1 cellular context compared by ENCODE assay signal in the genomic region with DNA sequence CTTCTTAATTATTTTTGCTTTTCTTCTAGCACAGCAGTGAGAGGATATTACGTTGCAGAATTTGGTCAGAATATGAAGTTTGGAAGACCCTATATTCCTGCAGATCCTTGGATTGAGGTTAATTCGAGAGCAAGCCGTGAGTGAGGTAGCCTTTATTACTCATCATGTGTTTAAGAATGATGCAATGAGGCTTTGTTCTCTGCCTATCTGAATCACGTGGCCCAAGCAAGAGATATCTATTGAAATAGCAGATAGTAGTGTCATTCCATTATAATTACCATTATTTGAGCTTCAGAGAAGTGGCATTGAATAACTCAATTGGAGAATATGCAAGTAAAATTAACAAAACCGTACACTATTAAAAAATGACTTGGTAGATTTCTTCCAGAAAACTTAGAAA.
TF ChIP-seq lines count a peak whose summit lies in the region.

No MANE protein-coding gene starts in this region.

TF ChIP-seq in SK-N-SH treated with all-trans-retinoic acid at 6 μM for 48 hours, 23 proteins besides CTCF, POLR2A, EP300 and RAD21 (continued from another document):
- TF ChIP-seq, protein P1, sequence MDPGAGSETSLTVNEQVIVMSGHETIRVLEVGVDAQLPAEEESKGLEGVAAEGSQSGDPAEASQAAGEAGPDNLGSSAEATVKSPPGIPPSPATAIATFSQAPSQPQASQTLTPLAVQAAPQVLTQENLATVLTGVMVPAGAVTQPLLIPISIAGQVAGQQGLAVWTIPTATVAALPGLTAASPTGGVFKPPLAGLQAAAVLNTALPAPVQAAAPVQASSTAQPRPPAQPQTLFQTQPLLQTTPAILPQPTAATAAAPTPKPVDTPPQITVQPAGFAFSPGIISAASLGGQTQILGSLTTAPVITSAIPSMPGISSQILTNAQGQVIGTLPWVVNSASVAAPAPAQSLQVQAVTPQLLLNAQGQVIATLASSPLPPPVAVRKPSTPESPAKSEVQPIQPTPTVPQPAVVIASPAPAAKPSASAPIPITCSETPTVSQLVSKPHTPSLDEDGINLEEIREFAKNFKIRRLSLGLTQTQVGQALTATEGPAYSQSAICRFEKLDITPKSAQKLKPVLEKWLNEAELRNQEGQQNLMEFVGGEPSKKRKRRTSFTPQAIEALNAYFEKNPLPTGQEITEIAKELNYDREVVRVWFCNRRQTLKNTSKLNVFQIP (CRISPR knock-in tag; IDR thresholded peaks at IDR 0.05; ENCODE audit: borderline replicate concordance, low read depth): no peak
- TF ChIP-seq CREB5 (CRISPR knock-in tag; IDR thresholded peaks at IDR 0.05; ENCODE audit: low read depth) (no peak), ZNF70 (CRISPR knock-in tag; IDR thresholded peaks at IDR 0.05) (no peak), SNAI2 (CRISPR knock-in tag; IDR thresholded peaks at IDR 0.05) (no peak), PPARA (CRISPR knock-in tag; IDR thresholded peaks at IDR 0.05; ENCODE audit: borderline replicate concordance) (no peak), GLIS3 (CRISPR knock-in tag; IDR thresholded peaks at IDR 0.05) (no peak), BACH2 (CRISPR knock-in tag; IDR thresholded peaks at IDR 0.05; ENCODE audit: borderline replicate concordance) (no peak), OSR1 (CRISPR knock-in tag; IDR thresholded peaks at IDR 0.05) (no peak), CSDC2 (CRISPR knock-in tag; IDR thresholded peaks at IDR 0.05) (no peak)
- TF ChIP-seq, protein P2, sequence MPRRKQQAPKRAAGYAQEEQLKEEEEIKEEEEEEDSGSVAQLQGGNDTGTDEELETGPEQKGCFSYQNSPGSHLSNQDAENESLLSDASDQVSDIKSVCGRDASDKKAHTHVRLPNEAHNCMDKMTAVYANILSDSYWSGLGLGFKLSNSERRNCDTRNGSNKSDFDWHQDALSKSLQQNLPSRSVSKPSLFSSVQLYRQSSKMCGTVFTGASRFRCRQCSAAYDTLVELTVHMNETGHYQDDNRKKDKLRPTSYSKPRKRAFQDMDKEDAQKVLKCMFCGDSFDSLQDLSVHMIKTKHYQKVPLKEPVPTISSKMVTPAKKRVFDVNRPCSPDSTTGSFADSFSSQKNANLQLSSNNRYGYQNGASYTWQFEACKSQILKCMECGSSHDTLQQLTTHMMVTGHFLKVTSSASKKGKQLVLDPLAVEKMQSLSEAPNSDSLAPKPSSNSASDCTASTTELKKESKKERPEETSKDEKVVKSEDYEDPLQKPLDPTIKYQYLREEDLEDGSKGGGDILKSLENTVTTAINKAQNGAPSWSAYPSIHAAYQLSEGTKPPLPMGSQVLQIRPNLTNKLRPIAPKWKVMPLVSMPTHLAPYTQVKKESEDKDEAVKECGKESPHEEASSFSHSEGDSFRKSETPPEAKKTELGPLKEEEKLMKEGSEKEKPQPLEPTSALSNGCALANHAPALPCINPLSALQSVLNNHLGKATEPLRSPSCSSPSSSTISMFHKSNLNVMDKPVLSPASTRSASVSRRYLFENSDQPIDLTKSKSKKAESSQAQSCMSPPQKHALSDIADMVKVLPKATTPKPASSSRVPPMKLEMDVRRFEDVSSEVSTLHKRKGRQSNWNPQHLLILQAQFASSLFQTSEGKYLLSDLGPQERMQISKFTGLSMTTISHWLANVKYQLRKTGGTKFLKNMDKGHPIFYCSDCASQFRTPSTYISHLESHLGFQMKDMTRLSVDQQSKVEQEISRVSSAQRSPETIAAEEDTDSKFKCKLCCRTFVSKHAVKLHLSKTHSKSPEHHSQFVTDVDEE (CRISPR knock-in tag; IDR thresholded peaks at IDR 0.05): no peak
